21 cellular contexts compared by ENCODE assay signal in genomic region chr1:186681806-186682205, GRCh38. TPM values are rescaled to one million over a fixed set of nuclear protein-coding genes. Genes with fewer than 3 reads are reported as not detected.
A peak's percentile ranks its signal among the peaks of the same experiment; 100 is the strongest.
DNase-seq lines count a peak whose midpoint lies in the region; ATAC-seq, FAIRE-seq and TF ChIP-seq lines count a peak whose summit lies in the region.
"Had no signal": no experiment of that assay in that cellular context is flagged by ENCODE, and none has a peak within 500 bp of the region (broad histone marks: within the 10 kb centered on the region; RNA-seq: fewer than 3 reads in every experiment).

No MANE protein-coding gene starts in this region.

- H3K9me3 Mint-ChIP-seq in GM23338, result no peaks in the 10 kb centered on the region
- H3K9me3 Mint-ChIP-seq: activated CD4-positive, alpha-beta T cell treated with anti-CD3 and anti-CD28 coated beads, Interleukin-2, amount 10 ng/mL, durations not matched to agents 24 days and 14 days; activated T-cell treated with anti-CD3 and anti-CD28 coated beads, Interleukin-2, amount 50 U/mL, for 72 hours; natural killer cell treated with Interleukin-12 subunit alpha and Interleukin-12 subunit beta and Interleukin-15 and Interleukin-18, amount 100 ng/mL, for 72 hours; T-helper 1 cell treated with Interleukin-12 subunit alpha and Interleukin-12 subunit beta and Interleukin-4 antibody, amounts not matched to agents 30 μg/mL and 1 μg/mL, for 36 hours had no signal

- TF ChIP-seq CTCF in GM23338 (conservative IDR thresholded peaks at IDR 0.05; ENCODE audit: low read depth in 2 of 2), result no peak
- no peak for TF ChIP-seq CTCF in bronchial epithelial cell (IDR thresholded peaks at IDR 0.05; ENCODE audit: insufficient read depth, low read length, severe bottlenecking)
- TF ChIP-seq CTCF in foreskin keratinocyte (conservative IDR thresholded peaks at IDR 0.05), result no peak

- no peak for DNase-seq in GM23338 (ENCODE audit: low spot score)
- DNase-seq in bronchial epithelial cell (ENCODE audit: low read depth), result peak; percentile 75
- peak in 1 of 2 donors; percentile 56 for DNase-seq in foreskin keratinocyte
- peak; percentile 37 for DNase-seq in stromal cell of bone marrow (ENCODE audit: low read depth)
- no peak for DNase-seq in KG1 (lab: John Stamatoyannopoulos, UW)
- no peak for DNase-seq in T1000 (lab: John Stamatoyannopoulos, UW)
- DNase-seq: activated CD4-positive, alpha-beta T cell treated with anti-CD3 and anti-CD28 coated beads, Interleukin-2, amount 10 ng/mL, durations not matched to agents 24 days and 14 days; activated T-cell treated with anti-CD3 and anti-CD28 coated beads, Interleukin-2, amount 50 U/mL, for 72 hours; anterior cingulate cortex; CD8-positive, alpha-beta T cell; GDM1; heart right ventricle; KBM-7; left colon; NCI-H524 treated with DMSO at 0.1 percent for 48 hours; stimulated activated CD4-positive, alpha-beta T cell treated with anti-CD3 and anti-CD28 coated beads, Interleukin-4, amount 100 ng/mL, for 24 hours had no signal

- H2AFZ ChIP-seq in GM23338, result no peak overlapping the region

- H3K79me2 ChIP-seq in GM23338 (replicated peaks; ENCODE audit: insufficient read depth), result no peaks in the 10 kb centered on the region

- no peak for ATAC-seq in GM23338
- no peak for ATAC-seq in foreskin keratinocyte
- no peak for ATAC-seq in HG03432 (IDR thresholded peaks at IDR 0.05; ENCODE audit: unreplicated experiment)
- ATAC-seq: activated T-cell treated with anti-CD3 and anti-CD28 coated beads, Interleukin-2, amount 50 U/mL, for 72 hours; CD8-positive, alpha-beta T cell; left colon; natural killer cell treated with Interleukin-12 subunit alpha and Interleukin-12 subunit beta and Interleukin-15 and Interleukin-18, amount 100 ng/mL, for 72 hours had no signal

- H3K4me3 ChIP-seq in GM23338, result no peak overlapping the region
- H3K4me3 ChIP-seq in bronchial epithelial cell (ENCODE audit: low read depth, low read length), result peak overlapping the region; percentile 67

- peaks cover 23% of the 10 kb centered on the region for H3K27me3 ChIP-seq in GM23338 (ENCODE audit: insufficient read depth)
- H3K27me3 ChIP-seq in bronchial epithelial cell (ENCODE audit: control insufficient read depth, insufficient read depth, low read length), result no peaks in the 10 kb centered on the region
- H3K27me3 ChIP-seq in foreskin keratinocyte, result no peaks in the 10 kb centered on the region

- H3K4me3 Mint-ChIP-seq in GM23338, result peak overlapping the region; percentile 11; the same call in 1 of the 3 replicates
- H3K4me3 Mint-ChIP-seq: CD8-positive, alpha-beta T cell had no signal

- H3K9me2 ChIP-seq in GM23338 (ENCODE audit: insufficient read depth), result no peaks in the 10 kb centered on the region

- no peaks in the 10 kb centered on the region for H3F3A ChIP-seq in GM23338 (replicated peaks; ENCODE audit: low read depth)

- H3K4me2 ChIP-seq in GM23338, result no peak overlapping the region

- H3K27ac ChIP-seq in GM23338 (ENCODE audit: low read depth) (no peak overlapping the region), foreskin keratinocyte (peak overlapping the region; percentile 91)

- peaks cover 11% of the 10 kb centered on the region for H3K4me1 Mint-ChIP-seq in GM23338

- FAIRE-seq in bronchial epithelial cell (lab: Jason Lieb, UNC), result no peak
- FAIRE-seq: GM18507, urothelium cell line had no signal

- no peak overlapping the region for H3K27ac Mint-ChIP-seq in GM23338
- H3K27ac Mint-ChIP-seq: activated CD4-positive, alpha-beta T cell treated with anti-CD3 and anti-CD28 coated beads, Interleukin-2, amount 10 ng/mL, durations not matched to agents 24 days and 14 days; CD8-positive, alpha-beta T cell; T-helper 1 cell treated with Interleukin-12 subunit alpha and Interleukin-12 subunit beta and Interleukin-4 antibody, amounts not matched to agents 30 μg/mL and 1 μg/mL, for 36 hours had no signal

- peaks cover 11% of the 10 kb centered on the region for H3K27me3 Mint-ChIP-seq in GM23338 (ENCODE audit: insufficient read depth, low read depth, poor library complexity)

- H3K36me3 Mint-ChIP-seq in GM23338 (ENCODE audit: low read depth), result no peaks in the 10 kb centered on the region
- H3K36me3 Mint-ChIP-seq: CD8-positive, alpha-beta T cell had no signal

- H4K20me1 ChIP-seq in GM23338 (replicated peaks; ENCODE audit: insufficient read depth), result no peaks in the 10 kb centered on the region

- H3K36me3 ChIP-seq in GM23338 (ENCODE audit: insufficient read depth), result no peaks in the 10 kb centered on the region
- H3K36me3 ChIP-seq in bronchial epithelial cell (ENCODE audit: control insufficient read depth, insufficient read depth, low read length), result peaks cover 2% of the 10 kb centered on the region

- H3K4me1 ChIP-seq in GM23338 (ENCODE audit: insufficient read depth) (0 out of 2 replicates have a peak, but pooled peaks cover 10% of the 10 kb centered on the region), foreskin keratinocyte (peaks cover 18% of the 10 kb centered on the region)

TF ChIP-seq in GM23338, 12 proteins besides CTCF, POLR2A, EP300 and RAD21 (continues in another document):
- no peak for TF ChIP-seq POLR2AphosphoS5 (IDR thresholded peaks at IDR 0.05; ENCODE audit: low read depth)
- no peak for TF ChIP-seq ZNF114 (CRISPR knock-in tag; IDR thresholded peaks at IDR 0.05)
- TF ChIP-seq ZNF462 (CRISPR knock-in tag; IDR thresholded peaks at IDR 0.05), result no peak
- TF ChIP-seq STAT1 (IDR thresholded peaks at IDR 0.05; ENCODE audit: unreplicated experiment), result no peak
- no peak for TF ChIP-seq EZH2 (IDR thresholded peaks at IDR 0.05; ENCODE audit: low read depth, unreplicated experiment)

RNA-seq across cellular contexts. Expression of gene PTGS2, which starts 1.6 kb away (rescaled TPM):
- total RNA-seq in GM23338 (2014; rRNA removed; shearing (Covaris generic)), result 0.17 and 1.1 TPM in 2 replicates
- polyA plus RNA-seq in GM23338 (2016; fragmentation: Nextera tagmentation; extraction: Ambion mirVana) (0.11 and 0.12 TPM in 2 replicates), foreskin keratinocyte (5.6 and 7.2 TPM in 2 replicates)
- total RNA-seq in bronchial epithelial cell (13.6 and 22.1 TPM in 2 replicates), foreskin keratinocyte (25.1 and 40.7 TPM in 2 replicates)

Comparison
In these comparisons a context has a peak if more than half of its experiments do, and no peak if none do; other contexts are left out.
1. DNase-seq: peak in bronchial epithelial cell (single experiment) and stromal cell of bone marrow (single experiment); none in GM23338 (single experiment), KG1 (single experiment) and T1000 (single experiment).